8 cellular contexts compared by ENCODE assay signal in the genomic region with DNA sequence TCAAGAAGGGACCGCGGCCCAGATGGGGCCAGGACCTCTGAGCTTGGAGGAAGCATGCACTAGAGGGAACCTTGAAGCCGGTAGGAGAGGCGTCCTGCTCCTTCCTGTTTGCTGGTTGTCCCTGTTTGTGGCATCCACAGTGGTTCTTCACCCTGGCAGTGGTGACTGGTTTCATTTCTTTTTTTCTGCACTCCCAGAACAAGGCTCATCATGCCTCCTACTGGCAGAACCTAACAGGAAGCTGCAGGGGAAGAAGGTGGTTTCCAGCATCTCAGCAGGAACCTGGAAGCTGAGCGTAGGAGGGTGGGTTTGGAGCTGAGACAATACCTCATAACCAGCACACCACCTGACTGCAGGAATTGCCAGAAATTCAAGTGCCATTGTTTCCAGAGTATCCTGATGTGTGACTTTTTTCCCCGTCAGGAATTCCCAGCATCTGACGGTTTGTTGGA. TPM values are rescaled to one million over a fixed set of nuclear protein-coding genes. Genes with fewer than 3 reads are reported as not detected.
A peak's percentile ranks its signal among the peaks of the same experiment; 100 is the strongest.
DNase-seq lines count a peak whose midpoint lies in the region; ATAC-seq and TF ChIP-seq lines count a peak whose summit lies in the region.

No MANE protein-coding gene starts in this region.

- no peak overlapping the region for H3K27ac ChIP-seq in WERI-Rb-1

- no peaks in the 10 kb centered on the region for H3K9me3 ChIP-seq in WERI-Rb-1 (ENCODE audit: severe bottlenecking)

- DNase-seq in DMS53 (lab: John Stamatoyannopoulos, UW) (peak; percentile 51), DMS53 treated with DMSO at 0.1 percent for 48 hours (lab: John Stamatoyannopoulos, UW; ENCODE audit: unreplicated experiment) (no peak), GM20000 (ENCODE audit: low spot score) (peak; percentile 69), WERI-Rb-1 (peak; percentile 41), fibroblast of the aortic adventitia (ENCODE audit: low read depth) (peak; percentile 29), occipital lobe (lab: John Stamatoyannopoulos, UW) (peak; percentile 28), GOT3 (lab: John Stamatoyannopoulos, UW) (no peak)

- ATAC-seq in HG03565 (IDR thresholded peaks at IDR 0.05; ENCODE audit: unreplicated experiment): peak; percentile 61

- H3K36me3 ChIP-seq in WERI-Rb-1: no peaks in the 10 kb centered on the region

- no peaks in the 10 kb centered on the region for H3K27me3 ChIP-seq in WERI-Rb-1 (ENCODE audit: insufficient read depth, low read depth, severe bottlenecking)

- H3K4me3 ChIP-seq in WERI-Rb-1 (ENCODE audit: low read depth, low read length) (no peak overlapping the region), fibroblast of the aortic adventitia (ENCODE audit: low read depth, low read length) (no peak overlapping the region)

- TF ChIP-seq CTCF in GM20000 (IDR thresholded peaks at IDR 0.05; ENCODE audit: extremely low read depth, missing control alignments): peak; percentile 53
- TF ChIP-seq CTCF in WERI-Rb-1 (IDR thresholded peaks at IDR 0.05; ENCODE audit: low read depth, low read length): peak; percentile 74
- peak; percentile 50 for TF ChIP-seq CTCF in fibroblast of the aortic adventitia (IDR thresholded peaks at IDR 0.05; ENCODE audit: insufficient read depth, low read length)

RNA-seq across cellular contexts. Expression of gene TMEM231, which starts 5.8 kb away (rescaled TPM):
- total RNA-seq in fibroblast of the aortic adventitia (ENCODE audit: low replicate concordance) (6.4 and 13.9 TPM in 2 replicates), occipital lobe (17.0 TPM)

RNA-seq across cellular contexts. Expression of gene CHST5, which starts 14.3 kb away (rescaled TPM):
- total RNA-seq in fibroblast of the aortic adventitia (ENCODE audit: low replicate concordance) (0.09 TPM in 1 of 2 replicates, not detected in the other), occipital lobe (0.16 TPM)

RNA-seq across cellular contexts. Expression of gene GABARAPL2, which starts 15.9 kb away (rescaled TPM):
- total RNA-seq in fibroblast of the aortic adventitia (ENCODE audit: low replicate concordance): 46.5 and 105 TPM in 2 replicates
- 80.3 TPM for total RNA-seq in occipital lobe

RNA-seq across cellular contexts. Expression of gene CHST6, which starts 55.0 kb away (rescaled TPM):
- total RNA-seq in fibroblast of the aortic adventitia (ENCODE audit: low replicate concordance) (0.16 and 0.27 TPM in 2 replicates), occipital lobe (0.94 TPM)

Comparison
In these comparisons a context has a peak if more than half of its experiments do, and no peak if none do; other contexts are left out.
1. DNase-seq: peak in DMS53 (single experiment), GM20000 (single experiment), WERI-Rb-1 (single experiment), fibroblast of the aortic adventitia (single experiment) and occipital lobe (single experiment); none in DMS53 treated with DMSO at 0.1 percent for 48 hours (single experiment) and GOT3 (single experiment).
2. Peak in every context shown above with its lines, with median percentiles within 50 percentile points of each other: CTCF ChIP-seq.